Comparison of ENCODE assay signal across 15 cellular contexts in the genomic region with DNA sequence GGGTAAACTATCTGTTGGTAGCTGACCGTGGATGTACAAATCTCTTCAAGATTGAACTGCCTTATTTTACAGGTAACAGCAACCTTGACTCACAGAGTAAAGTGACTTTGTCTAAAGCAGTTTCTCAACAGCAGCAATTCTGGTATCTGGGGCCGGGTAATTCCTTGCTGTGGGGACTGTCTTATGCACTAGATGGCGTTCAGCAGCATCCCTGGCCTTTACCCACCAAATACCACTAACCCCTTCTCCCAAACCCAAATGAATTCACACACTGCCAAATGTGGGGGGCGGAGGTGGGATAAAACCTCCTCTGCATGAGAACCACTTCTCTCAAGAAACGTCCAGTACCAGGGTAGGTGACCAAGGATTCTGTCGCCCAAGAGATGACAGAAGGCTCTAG. TPM values are rescaled to one million over a fixed set of nuclear protein-coding genes. Genes with fewer than 3 reads are reported as not detected.
A peak's percentile ranks its signal among the peaks of the same experiment; 100 is the strongest.
DNase-seq lines count a peak whose midpoint lies in the region; ATAC-seq and TF ChIP-seq lines count a peak whose summit lies in the region.
"Had no signal": no experiment of that assay in that cellular context is flagged by ENCODE, and none has a peak within 500 bp of the region (broad histone marks: within the 10 kb centered on the region; RNA-seq: fewer than 3 reads in every experiment).

No MANE protein-coding gene starts in this region.

- TF ChIP-seq CTCF in brain microvascular endothelial cell (IDR thresholded peaks at IDR 0.05; ENCODE audit: low read depth, low read length, missing control alignments) (peak; percentile 42), osteoblast (IDR thresholded peaks at IDR 0.05; ENCODE audit: extremely low read depth, low read depth, low read length) (peak; percentile 23)

- H3K27me3 ChIP-seq in brain microvascular endothelial cell (replicated peaks) (no peaks in the 10 kb centered on the region), osteoblast (ENCODE audit: insufficient read depth, low read length) (no peaks in the 10 kb centered on the region)
- H3K27me3 ChIP-seq: tibial artery had no signal

- no peak overlapping the region for H3K4me3 ChIP-seq in brain microvascular endothelial cell (ENCODE audit: low read depth, low read length)
- no peak overlapping the region for H3K4me3 ChIP-seq in osteoblast (ENCODE audit: insufficient read depth, low read length)
- H3K4me3 ChIP-seq: psoas muscle, tibial artery had no signal

- H3K36me3 ChIP-seq in brain microvascular endothelial cell (replicated peaks) (no peaks in the 10 kb centered on the region), osteoblast (ENCODE audit: insufficient read depth, low read length) (no peaks in the 10 kb centered on the region)
- H3K36me3 ChIP-seq: tibial artery had no signal

- no peak overlapping the region for H2AFZ ChIP-seq in osteoblast (ENCODE audit: low read length)

- no peaks in the 10 kb centered on the region for H3K9me3 ChIP-seq in osteoblast (ENCODE audit: low read depth, low read length)
- H3K9me3 ChIP-seq: psoas muscle, tibial artery had no signal

- H3K4me1 ChIP-seq in osteoblast (ENCODE audit: insufficient read depth, low read length) = peaks cover 16% of the 10 kb centered on the region

- H3K79me2 ChIP-seq in osteoblast (ENCODE audit: insufficient read depth, low read length) = peaks cover 32% of the 10 kb centered on the region

- peaks cover 5% of the 10 kb centered on the region for H4K20me1 ChIP-seq in osteoblast (ENCODE audit: insufficient read depth, low read length)

- in situ Hi-C loops in brain microvascular endothelial cell (cut with HindIII; ENCODE audit: low pct_ligation_motif_present, low sequenced_read_pairs) = loop anchor here (25.0 kb wide), 1 partner anchor 210 kb away; a partner anchor contains a TSS

- H3K27ac ChIP-seq in brain microvascular endothelial cell (no peak overlapping the region), osteoblast (ENCODE audit: low read depth, low read length) (no peak overlapping the region)
- H3K27ac ChIP-seq: psoas muscle, tibial artery had no signal

- peak; percentile 26 for DNase-seq in SKM-1 treated with dmso at 0.1 percent for 144 hours (lab: John Stamatoyannopoulos, UW; ENCODE audit: unreplicated experiment)
- DNase-seq in SKM-1 (lab: John Stamatoyannopoulos, UW; ENCODE audit: unreplicated experiment) = no peak
- DNase-seq in NAMALWA (ENCODE audit: low spot score) = peak; percentile 51
- DNase-seq in brain microvascular endothelial cell = no peak
- DNase-seq in osteoblast (ENCODE audit: insufficient read length, low spot score, missing footprints) = no peak
- DNase-seq in stimulated activated CD4-positive, alpha-beta T cell treated with anti-CD3 and anti-CD28 coated beads, Interleukin-4, amount 100 ng/mL, for 24 hours = no peak
- DNase-seq in NCI-H2107 (lab: John Stamatoyannopoulos, UW) = no peak
- DNase-seq: activated T-cell treated with anti-CD3 and anti-CD28 coated beads for 4 hours, cerebellar nuclear complex, foreskin melanocyte, left ventricle myocardium superior, psoas muscle, T-helper 2 cell had no signal

- no peak overlapping the region for H3K4me2 ChIP-seq in osteoblast (ENCODE audit: insufficient read depth, low read length)

- no peak for ATAC-seq in GM18868 (IDR thresholded peaks at IDR 0.05; ENCODE audit: unreplicated experiment)
- ATAC-seq: left ventricle myocardium superior, psoas muscle had no signal

RNA-seq across cellular contexts. Expression of a gene that starts 1.7 kb away (rescaled TPM):
- 8.7 and 13.8 TPM in 2 replicates for total RNA-seq in osteoblast

Comparison
In these comparisons a context has a peak if more than half of its experiments do, and no peak if none do; other contexts are left out.
1. DNase-seq: peak in SKM-1 treated with dmso at 0.1 percent for 144 hours (single experiment) and NAMALWA (single experiment); none in SKM-1 (single experiment), brain microvascular endothelial cell (single experiment), osteoblast (single experiment), stimulated activated CD4-positive, alpha-beta T cell treated with anti-CD3 and anti-CD28 coated beads, Interleukin-4, amount 100 ng/mL, for 24 hours (single experiment) and NCI-H2107 (single experiment).